12 cellular contexts compared by ENCODE assay signal in genomic region chr2:28004086-28004485, GRCh38.
DNase-seq lines count a peak whose midpoint lies in the region; ATAC-seq and FAIRE-seq lines count a peak whose summit lies in the region.
"Had no signal": no experiment of that assay in that cellular context is flagged by ENCODE, and none has a peak within 500 bp of the region (broad histone marks: within the 10 kb centered on the region; RNA-seq: fewer than 3 reads in every experiment).

No MANE protein-coding gene starts in this region.

- DNase-seq in stimulated activated CD4-positive, alpha-beta T cell treated with anti-CD3 and anti-CD28 coated beads, Interleukin-15, amount 100 ng/mL, for 24 hours: peak; percentile 35
- no peak for DNase-seq in stimulated activated CD4-positive, alpha-beta T cell treated with anti-CD3 and anti-CD28 coated beads, Interleukin-4, amount 100 ng/mL, for 1 hour
- peak; percentile 76 for DNase-seq in RPMI7951 (ENCODE audit: low read depth)
- DNase-seq in epithelial cell of prostate (ENCODE audit: low read depth, low spot score): peak; percentile 14
- DNase-seq in urothelium cell line (ENCODE audit: low spot score): peak; percentile 55
- no peak for DNase-seq in GM19240 (ENCODE audit: insufficient read length, low spot score)
- DNase-seq: caudate nucleus, NCI-H2081 treated with DMSO at 0.1 percent for 48 hours, posterior cingulate gyrus, T1000 had no signal

- FAIRE-seq in urothelium cell line (lab: Jason Lieb, UNC): no peak

- peak overlapping the region; percentile 3 for H3K27ac ChIP-seq in epithelial cell of prostate

- ATAC-seq in GM18909 (IDR thresholded peaks at IDR 0.05; ENCODE audit: poor library complexity, unreplicated experiment) (no peak), HG02970 (IDR thresholded peaks at IDR 0.05; ENCODE audit: low FRiP score, unreplicated experiment) (no peak)

Comparison
In these comparisons a context has a peak if more than half of its experiments do, and no peak if none do; other contexts are left out.
1. DNase-seq: peak in stimulated activated CD4-positive, alpha-beta T cell treated with anti-CD3 and anti-CD28 coated beads, Interleukin-15, amount 100 ng/mL, for 24 hours (single experiment), RPMI7951 (single experiment), epithelial cell of prostate (single experiment) and urothelium cell line (single experiment); none in stimulated activated CD4-positive, alpha-beta T cell treated with anti-CD3 and anti-CD28 coated beads, Interleukin-4, amount 100 ng/mL, for 1 hour (single experiment) and GM19240 (single experiment).